8 cellular contexts compared by ENCODE assay signal in genomic region chr14:104768437-104769323, GRCh38. TPM values are rescaled to one million over a fixed set of nuclear protein-coding genes. Genes with fewer than 3 reads are reported as not detected.
A peak's percentile ranks its signal among the peaks of the same experiment; 100 is the strongest.
DNase-seq lines count a peak whose midpoint lies in the region; ATAC-seq and TF ChIP-seq lines count a peak whose summit lies in the region.

No MANE protein-coding gene starts in this region.

- ATAC-seq in GM23338: peak; percentile 86
- ATAC-seq in activated naive CD8-positive, alpha-beta T cell treated with anti-CD3 and anti-CD28 coated beads, Interleukin-2, amount 50 U/mL, for 24 hours: peak; percentile 86
- peak; percentile 88 to 93 for ATAC-seq in left cardiac atrium
- peak; percentile 89 to 95 (median 92) for ATAC-seq in psoas muscle
- ATAC-seq in HG03457 (IDR thresholded peaks at IDR 0.05; ENCODE audit: unreplicated experiment): no peak

- TF ChIP-seq CTCF in GM23338 (conservative IDR thresholded peaks at IDR 0.05; ENCODE audit: low read depth in 2 of 2): peak; percentile 56 to 94
- TF ChIP-seq CTCF in NB4 (IDR thresholded peaks at IDR 0.05; ENCODE audit: low read depth, low read length): peak; percentile 65
- peak; percentile 94 for TF ChIP-seq CTCF in psoas muscle (IDR thresholded peaks at IDR 0.05)

- H3K27me3 ChIP-seq in GM23338 (ENCODE audit: insufficient read depth): no peaks in the 10 kb centered on the region
- no peaks in the 10 kb centered on the region for H3K27me3 ChIP-seq in psoas muscle (ENCODE audit: insufficient read depth in 3 of 3, low read length in 2 of 3)

- intact Hi-C loops in left cardiac atrium (cut with DNase I) (loop anchor here in 1 of 2 donors (5.0 kb wide), 1 partner anchor 54 kb away; no protein-coding TSS in a partner anchor), psoas muscle (cut with DNase I) (loop anchor here (1.0 to 5.0 kb wide), 3 partner anchors 58 to 279 kb away; no protein-coding TSS in a partner anchor)

- H3K36me3 ChIP-seq in GM23338 (ENCODE audit: insufficient read depth) (0 out of 2 replicates have a peak, but pooled peaks cover 5% of the 10 kb centered on the region), psoas muscle (ENCODE audit: insufficient read depth in 1 of 2, low read depth in 1 of 2) (peaks cover 0 to 42% of the 10 kb centered on the region in 2 donors)

- 13 to 20% (median 14%) methylated on average over 23 to 25 of the region's 25 CpGs for WGBS in psoas muscle, 3 donors

- H3K27ac ChIP-seq in GM23338 (ENCODE audit: low read depth) (no peak overlapping the region), psoas muscle (no peak overlapping the region)

- no peaks in the 10 kb centered on the region for H3K79me2 ChIP-seq in GM23338 (replicated peaks; ENCODE audit: insufficient read depth)

- H3K4me3 Mint-ChIP-seq in GM23338: peak overlapping the region; percentile 43; the same call in 2 of the 3 replicates
- no peak overlapping the region for H3K4me3 Mint-ChIP-seq in activated naive CD8-positive, alpha-beta T cell treated with anti-CD3 and anti-CD28 coated beads, Interleukin-2, amount 50 U/mL, for 24 hours

- peak; percentile 91 for DNase-seq in DMS 273 (lab: John Stamatoyannopoulos, UW; ENCODE audit: unreplicated experiment)
- DNase-seq in GM23338 (ENCODE audit: low spot score): peak; percentile 91
- peak; percentile 82 for DNase-seq in NB4 (ENCODE audit: low read depth)
- DNase-seq in T follicular helper cell (ENCODE audit: low read depth): peak; percentile 84
- peak; percentile 93 for DNase-seq in activated naive CD8-positive, alpha-beta T cell treated with anti-CD3 and anti-CD28 coated beads, Interleukin-2, amount 50 U/mL, for 24 hours
- peak; percentile 88 for DNase-seq in left cardiac atrium
- peak; percentile 91 to 93 for DNase-seq in psoas muscle

- peaks cover 9% of the 10 kb centered on the region; the same call in 1 of the 2 replicates for H3F3A ChIP-seq in GM23338 (replicated peaks; ENCODE audit: low read depth)

- peaks cover 12% of the 10 kb centered on the region for H3K9me3 Mint-ChIP-seq in GM23338
- no peaks in the 10 kb centered on the region for H3K9me3 Mint-ChIP-seq in activated naive CD8-positive, alpha-beta T cell treated with anti-CD3 and anti-CD28 coated beads, Interleukin-2, amount 50 U/mL, for 24 hours

- H3K4me3 ChIP-seq in GM23338: peak overlapping the region; percentile 41; the same call in 1 of the 2 replicates
- H3K4me3 ChIP-seq in NB4 (ENCODE audit: low read depth, low read length): no peak overlapping the region
- H3K4me3 ChIP-seq in psoas muscle: no peak overlapping the region

- no peaks in the 10 kb centered on the region for H3K9me3 ChIP-seq in psoas muscle

- peak overlapping the region; percentile 72 for H3K4me2 ChIP-seq in GM23338

- H3K4me1 Mint-ChIP-seq in GM23338: peaks cover 17% of the 10 kb centered on the region
- H3K4me1 Mint-ChIP-seq in activated naive CD8-positive, alpha-beta T cell treated with anti-CD3 and anti-CD28 coated beads, Interleukin-2, amount 50 U/mL, for 24 hours: peaks cover 16% of the 10 kb centered on the region

- peaks cover 51% of the 10 kb centered on the region for H3K36me3 Mint-ChIP-seq in GM23338 (ENCODE audit: low read depth)
- peaks cover 26% of the 10 kb centered on the region for H3K36me3 Mint-ChIP-seq in activated naive CD8-positive, alpha-beta T cell treated with anti-CD3 and anti-CD28 coated beads, Interleukin-2, amount 50 U/mL, for 24 hours (ENCODE audit: low read depth)

- no peak for TF ChIP-seq POLR2A in NB4 (IDR thresholded peaks at IDR 0.05; ENCODE audit: extremely low read depth, insufficient read length)

- H3K9me2 ChIP-seq in GM23338 (ENCODE audit: insufficient read depth): no peaks in the 10 kb centered on the region; the same call in 1 of the 2 replicates

- peaks cover 11% of the 10 kb centered on the region for H3K4me1 ChIP-seq in GM23338 (ENCODE audit: insufficient read depth)
- no peaks in the 10 kb centered on the region for H3K4me1 ChIP-seq in psoas muscle

- no peak overlapping the region for H2AFZ ChIP-seq in GM23338

- H4K20me1 ChIP-seq in GM23338 (replicated peaks; ENCODE audit: insufficient read depth): no peaks in the 10 kb centered on the region

- H3K27me3 Mint-ChIP-seq in GM23338 (ENCODE audit: insufficient read depth, low read depth, poor library complexity): peaks cover 3% of the 10 kb centered on the region
- H3K27me3 Mint-ChIP-seq in activated naive CD8-positive, alpha-beta T cell treated with anti-CD3 and anti-CD28 coated beads, Interleukin-2, amount 50 U/mL, for 24 hours: no peaks in the 10 kb centered on the region

- H3K27ac Mint-ChIP-seq in GM23338: peak overlapping the region; percentile 90
- H3K27ac Mint-ChIP-seq in activated naive CD8-positive, alpha-beta T cell treated with anti-CD3 and anti-CD28 coated beads, Interleukin-2, amount 50 U/mL, for 24 hours: no peak overlapping the region

TF ChIP-seq in GM23338, 12 proteins besides CTCF, POLR2A, EP300 and RAD21:
- TF ChIP-seq POLR2AphosphoS5 (IDR thresholded peaks at IDR 0.05; ENCODE audit: low read depth): peak; percentile 55
- no peak for TF ChIP-seq REST (IDR thresholded peaks at IDR 0.05; ENCODE audit: unreplicated experiment)

RNA-seq across cellular contexts. Expression of gene SIVA1, which starts 15.7 kb away (rescaled TPM):
- total RNA-seq in GM23338 (2014; rRNA removed; shearing (Covaris generic)): 381 and 392 TPM in 2 replicates
- polyA plus RNA-seq in GM23338 (2016; fragmentation: Nextera tagmentation; extraction: Ambion mirVana) (215 and 225 TPM in 2 replicates), psoas muscle (100 to 1,000 TPM; 147 to 233 (median 233) TPM)
- total RNA-seq in left cardiac atrium (10 to 100 TPM; 67.6 to 68.7 TPM), psoas muscle (100 to 1,000 TPM in 1 of 4 donors, 10 to 100 TPM in 3; 55.8 to 105 (median 84.5) TPM)

RNA-seq across cellular contexts. Expression of gene AKT1, which starts 26.9 kb away (rescaled TPM):
- total RNA-seq in GM23338 (2014; rRNA removed; shearing (Covaris generic)): 74.3 and 78.7 TPM in 2 replicates
- polyA plus RNA-seq in GM23338 (2016; fragmentation: Nextera tagmentation; extraction: Ambion mirVana): 19.2 and 23.7 TPM in 2 replicates
- 100 to 1,000 TPM; 113 to 127 TPM for total RNA-seq in left cardiac atrium
- 10 to 100 TPM; 54.9 to 79.3 (median 60.0) TPM for total RNA-seq in psoas muscle
- 100 to 1,000 TPM in 1 of 3 donors, 10 to 100 TPM in 2; 51.9 to 102 (median 62.0) TPM for polyA plus RNA-seq in psoas muscle

RNA-seq across cellular contexts. Expression of gene ZBTB42, which starts 32.2 kb away (rescaled TPM):
- 4.4 and 7.5 TPM in 2 replicates for total RNA-seq in GM23338 (2014; rRNA removed; shearing (Covaris generic))
- polyA plus RNA-seq in GM23338 (2016; fragmentation: Nextera tagmentation; extraction: Ambion mirVana) (0.66 and 0.70 TPM in 2 replicates), psoas muscle (1 to 10 TPM; 4.7 to 6.6 (median 6.2) TPM)
- total RNA-seq in left cardiac atrium (1 to 10 TPM; 5.2 to 8.1 TPM), psoas muscle (1 to 10 TPM; 4.2 to 7.4 (median 5.8) TPM)

RNA-seq across cellular contexts. Expression of gene ADSS1, which starts 44.7 kb away (rescaled TPM):
- total RNA-seq in GM23338 (2014; rRNA removed; shearing (Covaris generic)): 4.3 and 11.6 TPM in 2 replicates
- polyA plus RNA-seq in GM23338 (2016; fragmentation: Nextera tagmentation; extraction: Ambion mirVana) (9.5 and 12.4 TPM in 2 replicates), psoas muscle (100 to 1,000 TPM; 187 to 394 (median 300) TPM)
- total RNA-seq in left cardiac atrium (100 to 1,000 TPM in 1 of 2 donors, 10 to 100 TPM in 1; 86.2 to 102 TPM), psoas muscle (100 to 1,000 TPM; 201 to 359 (median 278) TPM)
